ENCODE assay signal across 12 cellular contexts in genomic region chr17:45440161-45440859, GRCh38. TPM values are rescaled to one million over a fixed set of nuclear protein-coding genes. Genes with fewer than 3 reads are reported as not detected.
A peak's percentile ranks its signal among the peaks of the same experiment; 100 is the strongest.
DNase-seq lines count a peak whose midpoint lies in the region; ATAC-seq, FAIRE-seq and TF ChIP-seq lines count a peak whose summit lies in the region.
"Had no signal": no experiment of that assay in that cellular context is flagged by ENCODE, and none has a peak within 500 bp of the region (broad histone marks: within the 10 kb centered on the region; RNA-seq: fewer than 3 reads in every experiment).

No MANE protein-coding gene starts in this region.

- H3K9me3 ChIP-seq in endothelial cell of umbilical vein (replicated peaks; ENCODE audit: control insufficient read depth, insufficient read depth, low read length) (no peaks in the 10 kb centered on the region), psoas muscle (no peaks in the 10 kb centered on the region)

- no peak overlapping the region for H2AFZ ChIP-seq in endothelial cell of umbilical vein (ENCODE audit: low read depth, low read length)

- no peak overlapping the region for H3K9ac ChIP-seq in endothelial cell of umbilical vein (replicated peaks; ENCODE audit: extremely low read depth, insufficient read depth, low read length)

- dilution Hi-C loops in endothelial cell of umbilical vein (cut with MboI; ENCODE audit: extremely low pct_ligation_motif_present, low sequenced_read_pairs) = no loop called here

- H3K9me1 ChIP-seq in endothelial cell of umbilical vein (replicated peaks; ENCODE audit: control insufficient read depth, extremely low read depth, insufficient read depth, low read length) = no peaks in the 10 kb centered on the region

- H3K4me2 ChIP-seq in endothelial cell of umbilical vein (ENCODE audit: insufficient read depth, low read length) = no peak overlapping the region

- POLR2A ChIA-PET in endothelial cell of umbilical vein (lab: Charles Lee) = no interaction called here

- H3K79me2 ChIP-seq in endothelial cell of umbilical vein (ENCODE audit: control insufficient read depth, insufficient read depth, low read length) = no peaks in the 10 kb centered on the region

- intact Hi-C loops in endothelial cell of umbilical vein (cut with micrococcal nuclease) = no loop called here
- intact Hi-C loops in psoas muscle (cut with DNase I) = no loop called here
- intact Hi-C loops in lower leg skin (cut with DNase I; ENCODE audit: low total_unique reads) = no loop called here

- 43 to 54% (median 53%) methylated on average over 10 of the region's 10 CpGs for WGBS in psoas muscle, 3 donors
- 41 to 46% methylated on average over 10 of the region's 10 CpGs for WGBS in lower leg skin, 2 donors

- H4K20me1 ChIP-seq in endothelial cell of umbilical vein (replicated peaks; ENCODE audit: control insufficient read depth, extremely low read depth, insufficient read depth, low read length) = no peaks in the 10 kb centered on the region

- DNase-seq in NCI-H2081 (lab: John Stamatoyannopoulos, UW) (peak; percentile 25 to 59), NCI-H2081 treated with DMSO at 0.1 percent for 48 hours (lab: John Stamatoyannopoulos, UW) (no peak), NCI-H2171 treated with DMSO at 0.1 percent for 48 hours (lab: John Stamatoyannopoulos, UW) (peak; percentile 32), endothelial cell of umbilical vein (ENCODE audit: low read depth, low spot score) (peak; percentile 55), psoas muscle (no peak), lower leg skin (ENCODE audit: low spot score in 2 of 2) (no peak), C1 segment of cervical spinal cord (lab: John Stamatoyannopoulos, UW) (no peak), midbrain (lab: John Stamatoyannopoulos, UW) (no peak)
- DNase-seq: ACHN, activated gamma-delta T cell treated with Interleukin-2 at 50 U/mL for 16 hours had no signal

- H3K36me3 ChIP-seq in endothelial cell of umbilical vein (ENCODE audit: control insufficient read depth in 2 of 2, extremely low read depth in 1 of 2, insufficient read depth in 2 of 2, low read length in 2 of 2) = peaks cover 0 to 6% of the 10 kb centered on the region in 2 experiments
- H3K36me3 ChIP-seq in psoas muscle (ENCODE audit: insufficient read depth in 1 of 2, low read depth in 1 of 2) = peaks cover 3 to 42% of the 10 kb centered on the region in 2 donors

- peak; percentile 2 to 54 (median 16) for ATAC-seq in psoas muscle

- peaks cover 20% of the 10 kb centered on the region for H3K4me1 ChIP-seq in endothelial cell of umbilical vein (ENCODE audit: control insufficient read depth, extremely low read depth, insufficient read depth, low read length)
- H3K4me1 ChIP-seq in psoas muscle = peaks cover 18% of the 10 kb centered on the region

- no TSS peak for BruUV-seq in endothelial cell of umbilical vein (replicated peaks; lab: Mats Ljungman, UMichigan)

- FAIRE-seq in endothelial cell of umbilical vein (lab: Jason Lieb, UNC) = peak; percentile 58
- FAIRE-seq: frontal cortex, RCC 7860 had no signal

- H3K4me3 ChIP-seq in endothelial cell of umbilical vein (replicated peaks in 1 of 3; ENCODE audit: insufficient read depth in 1 of 3, low read depth in 1 of 3, low read length in 3 of 3) (no peak overlapping the region), psoas muscle (no peak overlapping the region), lower leg skin (ENCODE audit: low read depth, poor library complexity, severe bottlenecking) (no peak overlapping the region)

- CTCF ChIA-PET in endothelial cell of umbilical vein (lab: Charles Lee) = no interaction called here

- no peak for TF ChIP-seq CTCF in endothelial cell of umbilical vein (IDR thresholded peaks at IDR 0.05; ENCODE audit: extremely low read depth in 1 of 2, insufficient read depth in 1 of 2, low read depth in 1 of 2, low read length in 2 of 2)
- TF ChIP-seq CTCF in psoas muscle (IDR thresholded peaks at IDR 0.05) = no peak
- no peak for TF ChIP-seq CTCF in lower leg skin (IDR thresholded peaks at IDR 0.05)

- TF ChIP-seq POLR2A in endothelial cell of umbilical vein (IDR thresholded peaks at IDR 0.05; ENCODE audit: low read depth, low read length) (no peak), lower leg skin (IDR thresholded peaks at IDR 0.05) (no peak)

- H3K27ac ChIP-seq in endothelial cell of umbilical vein (ENCODE audit: insufficient read depth, low read depth, low read length) = peak overlapping the region; percentile 8
- H3K27ac ChIP-seq in psoas muscle = peak overlapping the region; percentile 41

- H3K27me3 ChIP-seq in endothelial cell of umbilical vein (ENCODE audit: control insufficient read depth in 2 of 2, insufficient read depth in 2 of 2, low read length in 2 of 2) (no peaks in the 10 kb centered on the region), psoas muscle (ENCODE audit: insufficient read depth in 3 of 3, low read length in 2 of 3) (no peaks in the 10 kb centered on the region)

TF ChIP-seq in endothelial cell of umbilical vein, 7 proteins besides CTCF, POLR2A, EP300 and RAD21:
- TF ChIP-seq POLR2AphosphoS5 (IDR thresholded peaks at IDR 0.05; ENCODE audit: insufficient read depth, low read depth, low read length) = no peak
- TF ChIP-seq JUN (IDR thresholded peaks at IDR 0.05; ENCODE audit: borderline replicate concordance, insufficient read depth, insufficient read length, low read depth) = no peak
- no peak for TF ChIP-seq MYC (IDR thresholded peaks at IDR 0.05; ENCODE audit: low read depth, low read length)
- TF ChIP-seq EZH2 (IDR thresholded peaks at IDR 0.05; ENCODE audit: borderline replicate concordance, low read depth, low read length, severe bottlenecking) = no peak
- TF ChIP-seq FOS (IDR thresholded peaks at IDR 0.05; ENCODE audit: borderline replicate concordance, insufficient read depth, low read length) = no peak

RNA-seq across cellular contexts. Expression of gene ARHGAP27, which starts 7.6 kb away (rescaled TPM):
- 40.4 and 47.0 TPM in 2 replicates for total RNA-seq in endothelial cell of umbilical vein
- polyA plus RNA-seq in endothelial cell of umbilical vein = 21.0 and 26.3 TPM in 2 replicates
- polyA plus RNA-seq in endothelial cell of umbilical vein (2011; cell fraction: cytosol; rRNA removed) = 10.5 and 14.8 TPM in 2 replicates
- 88.2 and 110 TPM in 2 replicates for polyA plus RNA-seq in endothelial cell of umbilical vein (2011; cell fraction: nucleus; rRNA removed)
- polyA plus RNA-seq in endothelial cell of umbilical vein (2012) = 8.4 and 14.1 TPM in 2 replicates
- 18.7 and 31.0 TPM in 2 replicates for polyA minus RNA-seq in endothelial cell of umbilical vein
- polyA minus RNA-seq in endothelial cell of umbilical vein (2011; cell fraction: cytosol; rRNA and poly(A)+ RNA removed) = 7.2 TPM
- polyA minus RNA-seq in endothelial cell of umbilical vein (2011; cell fraction: nucleus; rRNA and poly(A)+ RNA removed) = 26.7 and 50.3 TPM in 2 replicates
- total RNA-seq in psoas muscle = 1 to 10 TPM; 4.8 to 8.1 (median 6.7) TPM
- polyA plus RNA-seq in psoas muscle = 1 to 10 TPM; 3.4 to 8.9 (median 3.5) TPM
- 10 to 100 TPM; 58.5 to 84.4 (median 68.2) TPM for total RNA-seq in lower leg skin

RNA-seq across cellular contexts. Expression of gene PLEKHM1, which starts 50.2 kb away (rescaled TPM):
- 52.0 and 54.8 TPM in 2 replicates for total RNA-seq in endothelial cell of umbilical vein
- polyA plus RNA-seq in endothelial cell of umbilical vein = 29.7 and 36.5 TPM in 2 replicates
- 17.4 and 22.1 TPM in 2 replicates for polyA plus RNA-seq in endothelial cell of umbilical vein (2011; cell fraction: cytosol; rRNA removed)
- 33.9 and 50.4 TPM in 2 replicates for polyA plus RNA-seq in endothelial cell of umbilical vein (2011; cell fraction: nucleus; rRNA removed)
- 36.4 and 43.4 TPM in 2 replicates for polyA plus RNA-seq in endothelial cell of umbilical vein (2012)
- 84.5 and 99.4 TPM in 2 replicates for polyA minus RNA-seq in endothelial cell of umbilical vein
- polyA minus RNA-seq in endothelial cell of umbilical vein (2011; cell fraction: cytosol; rRNA and poly(A)+ RNA removed) = 17.5 TPM
- polyA minus RNA-seq in endothelial cell of umbilical vein (2011; cell fraction: nucleus; rRNA and poly(A)+ RNA removed) = 43.8 and 46.4 TPM in 2 replicates
- total RNA-seq in psoas muscle = 10 to 100 TPM; 21.8 to 47.6 (median 36.0) TPM
- polyA plus RNA-seq in psoas muscle = 10 to 100 TPM; 13.0 to 25.5 (median 23.9) TPM
- 100 to 1,000 TPM in 2 of 4 donors, 10 to 100 TPM in 2; 66.7 to 199 (median 130) TPM for total RNA-seq in lower leg skin

Comparison
In these comparisons a context has a peak if more than half of its experiments do, and no peak if none do; other contexts are left out.
1. DNase-seq: peak in NCI-H2081 (2 of 2), NCI-H2171 treated with DMSO at 0.1 percent for 48 hours (single experiment) and endothelial cell of umbilical vein (single experiment); none in NCI-H2081 treated with DMSO at 0.1 percent for 48 hours (single experiment), psoas muscle (0 of 2), lower leg skin (0 of 2), C1 segment of cervical spinal cord (0 of 14) and midbrain (single experiment).